Comparison of ENCODE assay signal across 8 cellular contexts in the genomic region with DNA sequence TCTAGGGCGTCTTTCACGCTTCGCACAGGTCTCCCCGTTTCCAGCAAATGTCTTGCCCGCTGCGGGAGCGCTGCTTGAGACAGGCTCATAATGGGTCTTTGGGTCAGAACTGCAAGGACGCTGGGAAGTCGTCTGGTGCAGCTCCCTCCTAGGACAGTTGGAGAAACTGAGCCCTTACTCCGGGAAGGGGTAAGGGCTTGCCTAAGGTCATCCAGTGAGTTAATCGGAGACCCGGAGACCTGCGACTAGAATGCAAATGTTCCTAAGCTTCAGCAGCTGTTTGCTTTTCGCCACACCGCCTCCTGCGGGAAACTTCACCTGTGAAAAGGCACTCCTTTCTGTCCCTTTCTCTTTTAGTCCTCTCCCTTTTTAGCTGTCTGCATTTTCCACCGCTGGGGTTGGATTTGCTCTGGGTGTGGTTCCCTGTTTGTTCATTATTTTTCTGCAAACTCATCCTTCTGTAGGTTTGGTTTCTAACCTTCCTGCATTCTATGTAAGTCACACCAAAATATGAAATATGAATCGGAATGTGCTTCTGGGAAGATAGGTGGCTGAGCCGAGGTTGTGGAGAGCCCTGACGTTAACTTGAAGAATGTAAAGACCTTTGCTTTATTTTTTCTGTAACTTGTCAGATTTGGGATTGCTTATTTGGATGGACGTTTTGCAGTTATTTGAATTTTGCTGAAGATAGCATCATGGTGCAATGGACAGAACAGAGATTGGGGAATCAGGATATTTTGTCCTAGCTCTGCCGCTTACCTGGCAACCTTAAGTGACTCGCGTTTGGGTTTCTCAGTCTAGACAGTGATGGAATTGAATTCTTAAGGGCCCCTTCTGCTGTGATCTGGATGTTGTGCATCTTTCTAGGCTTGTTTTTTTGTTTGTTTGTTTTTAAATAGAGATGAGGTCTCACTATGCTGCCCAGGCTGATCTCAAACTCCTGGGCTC. TPM values are rescaled to one million over a fixed set of nuclear protein-coding genes. Genes with fewer than 3 reads are reported as not detected.
DNase-seq lines count a peak whose midpoint lies in the region; ATAC-seq and TF ChIP-seq lines count a peak whose summit lies in the region.

No MANE protein-coding gene starts in this region.

- H3K4me1 Mint-ChIP-seq in activated B cell treated with CpG ODN at 0.5 μM for 24 hours (peaks cover 24% of the 10 kb centered on the region), endothelial cell (ENCODE audit: unreplicated experiment) (peaks cover 2% of the 10 kb centered on the region)

- H3K9ac ChIP-seq in muscle layer of colon (ENCODE audit: low read length) = peak overlapping the region; percentile 66

- intact Hi-C loops in activated B cell treated with CpG ODN at 0.5 μM for 24 hours (cut with micrococcal nuclease) (no loop called here), upper lobe of right lung (cut with DNase I) (no loop called here)

- DNase-seq in BJ (ENCODE audit: low read depth) = no peak
- peak; percentile 4 for DNase-seq in LHCN-M2 (ENCODE audit: low read depth)
- no peak for DNase-seq in activated B cell treated with CpG ODN at 0.5 μM for 24 hours
- DNase-seq in endothelial cell (ENCODE audit: low spot score) = peak; percentile 10
- DNase-seq in upper lobe of right lung = no peak

- H3K27me3 Mint-ChIP-seq in activated B cell treated with CpG ODN at 0.5 μM for 24 hours (peaks cover 12% of the 10 kb centered on the region), endothelial cell (ENCODE audit: unreplicated experiment) (peaks cover 3% of the 10 kb centered on the region)

- CTCF ChIA-PET in BJ (lab: Yijun Ruan, JAX) (interaction anchor here (0.6 to 5.8 kb wide), 26 partner anchors 8 to 659 kb away, joined by 3 to 45 read pairs (median 6); no protein-coding TSS in a partner anchor), activated B cell treated with CpG ODN at 0.5 μM for 24 hours (lab: Charles Lee) (interaction anchor here (1.0 to 5.8 kb wide), 9 partner anchors 8 to 206 kb away, joined by 4 to 71 read pairs (median 6); no protein-coding TSS in a partner anchor)

- H3K4me3 ChIP-seq in BJ (ENCODE audit: low read depth, low read length) (peak overlapping the region; percentile 85), muscle layer of colon (ENCODE audit: low read depth in 1 of 2, low read length in 2 of 2) (peak overlapping the region; percentile 45 to 97), upper lobe of right lung (peak overlapping the region; percentile 93)

- H3K27me3 ChIP-seq in BJ (ENCODE audit: control insufficient read depth, insufficient read depth, low read length) (no peaks in the 10 kb centered on the region), muscle layer of colon (ENCODE audit: control insufficient read depth in 1 of 2, insufficient read depth in 2 of 2, low read length in 2 of 2) (no peaks in the 10 kb centered on the region), upper lobe of right lung (no peaks in the 10 kb centered on the region)

- ATAC-seq in GM19372 (IDR thresholded peaks at IDR 0.05; ENCODE audit: low read depth, unreplicated experiment) (peak; percentile 3), activated B cell treated with CpG ODN at 0.5 μM for 24 hours (ENCODE audit: low read depth) (no peak), upper lobe of right lung (peak; percentile 12), HG03039 (IDR thresholded peaks at IDR 0.05; ENCODE audit: unreplicated experiment) (no peak)

- TF ChIP-seq CTCF in BJ (IDR thresholded peaks at IDR 0.05; ENCODE audit: insufficient read depth, low read depth, low read length) (peak; percentile 39), activated B cell treated with CpG ODN at 0.5 μM for 24 hours (IDR thresholded peaks at IDR 0.05) (no peak), endothelial cell (IDR thresholded peaks at IDR 0.05; ENCODE audit: unreplicated experiment) (no peak), upper lobe of right lung (IDR thresholded peaks at IDR 0.05) (no peak)

- peak overlapping the region; percentile 87 for H3K4me3 Mint-ChIP-seq in activated B cell treated with CpG ODN at 0.5 μM for 24 hours
- H3K4me3 Mint-ChIP-seq in endothelial cell (ENCODE audit: unreplicated experiment) = peak overlapping the region; percentile 94

- H3K27ac ChIP-seq in muscle layer of colon (ENCODE audit: low read depth, low read length) (peak overlapping the region; percentile 19), upper lobe of right lung (peak overlapping the region; percentile 56)

- POLR2A ChIA-PET in BJ (lab: Charles Lee) (no interaction called here), activated B cell treated with CpG ODN at 0.5 μM for 24 hours (lab: Charles Lee) (interaction anchor here (1.3 to 1.9 kb wide), 3 partner anchors 21 to 322 kb away, joined by 13 to 22 read pairs (median 14); a partner anchor contains a TSS)

- H3K4me1 ChIP-seq in muscle layer of colon (ENCODE audit: insufficient read depth, low read length) = peaks cover 8% of the 10 kb centered on the region
- no peaks in the 10 kb centered on the region for H3K4me1 ChIP-seq in upper lobe of right lung

- H3K27ac Mint-ChIP-seq in activated B cell treated with CpG ODN at 0.5 μM for 24 hours = peak overlapping the region; percentile 89
- no peak overlapping the region for H3K27ac Mint-ChIP-seq in endothelial cell (ENCODE audit: unreplicated experiment)

- H3K36me3 ChIP-seq in BJ (ENCODE audit: control insufficient read depth, insufficient read depth, low read length) (no peaks in the 10 kb centered on the region), muscle layer of colon (ENCODE audit: insufficient read depth, low read length) (no peaks in the 10 kb centered on the region), upper lobe of right lung (no peaks in the 10 kb centered on the region)

- no peaks in the 10 kb centered on the region for H3K9me3 Mint-ChIP-seq in activated B cell treated with CpG ODN at 0.5 μM for 24 hours
- H3K9me3 Mint-ChIP-seq in endothelial cell (ENCODE audit: unreplicated experiment) = no peaks in the 10 kb centered on the region

- H3K9me3 ChIP-seq in muscle layer of colon (ENCODE audit: low read length) = no peaks in the 10 kb centered on the region
- H3K9me3 ChIP-seq in upper lobe of right lung = no peaks in the 10 kb centered on the region

- H3K36me3 Mint-ChIP-seq in activated B cell treated with CpG ODN at 0.5 μM for 24 hours (ENCODE audit: low read depth) = peaks cover 11% of the 10 kb centered on the region
- H3K36me3 Mint-ChIP-seq in endothelial cell (ENCODE audit: low read depth, unreplicated experiment) = no peaks in the 10 kb centered on the region

RNA-seq across cellular contexts. Expression of a gene that starts 0.9 kb away (rescaled TPM):
- polyA plus RNA-seq in BJ (2011; rRNA removed) = 21.2 and 26.0 TPM in 2 replicates
- 26.5 and 44.2 TPM in 2 replicates for polyA minus RNA-seq in BJ (2011; rRNA and poly(A)+ RNA removed)
- total RNA-seq in LHCN-M2 (2014; rRNA removed) (6.5 and 11.7 TPM in 2 replicates), activated B cell treated with CpG ODN at 0.5 μM for 24 hours (9.9 and 14.1 TPM in 2 replicates), endothelial cell (ENCODE audit: unreplicated experiment) (4.8 TPM), upper lobe of right lung (9.6 TPM)
- polyA plus RNA-seq in LHCN-M2 (2012) = 6.9 TPM

Comparison
In these comparisons a context has a peak if more than half of its experiments do, and no peak if none do; other contexts are left out.
1. DNase-seq: peak in LHCN-M2 (single experiment) and endothelial cell (single experiment); none in BJ (single experiment), activated B cell treated with CpG ODN at 0.5 μM for 24 hours (single experiment) and upper lobe of right lung (single experiment).
2. ATAC-seq: peak in GM19372 (single experiment) and upper lobe of right lung (single experiment); none in activated B cell treated with CpG ODN at 0.5 μM for 24 hours (single experiment) and HG03039 (single experiment).
3. Peak in every context shown above with its lines, with median percentiles within 50 percentile points of each other: H3K4me3 ChIP-seq.